19 cellular contexts compared by ENCODE assay signal in genomic region chr15:36363335-36363734, GRCh38.
DNase-seq lines count a peak whose midpoint lies in the region; FAIRE-seq and TF ChIP-seq lines count a peak whose summit lies in the region.
"Had no signal": no experiment of that assay in that cellular context is flagged by ENCODE, and none has a peak within 500 bp of the region (broad histone marks: within the 10 kb centered on the region; RNA-seq: fewer than 3 reads in every experiment).

No MANE protein-coding gene starts in this region.

- no TSS peak for BruUV-seq in PC-9 (replicated peaks; lab: Mats Ljungman, UMichigan)

- peaks cover 12% of the 10 kb centered on the region for H3K9me3 ChIP-seq in PC-9 (ENCODE audit: insufficient read depth, low read depth)
- H3K9me3 ChIP-seq: BLaER1, body of pancreas had no signal

- DNase-seq in COLO829 (ENCODE audit: low spot score) (peak; percentile 11), HTR-8/SVneo (ENCODE audit: insufficient read length, low spot score) (no peak), choroid plexus epithelial cell (ENCODE audit: low read depth) (peak; percentile 81), myocyte (ENCODE audit: low read depth) (peak; percentile 72), NCI-H526 treated with DMSO at 0.1 percent for 48 hours (lab: John Stamatoyannopoulos, UW) (no peak), GDM1 (lab: John Stamatoyannopoulos, UW) (no peak), RCC 7860 (ENCODE audit: low spot score) (no peak), PC-9 (no peak)
- DNase-seq: activated CD4-positive, CD25-positive, alpha-beta regulatory T cell; activated CD8-positive, alpha-beta memory T cell treated with anti-CD3 and anti-CD28 coated beads, Interleukin-2, amount 10 ng/mL, durations not matched to agents 7 days and 5 days; DMS79; GOT3; hippocampal formation; kidney glomerular epithelial cell; MV-4-11; NCI-H82; T-helper 1 cell had no signal

- no peak overlapping the region for H2AFZ ChIP-seq in PC-9

- FAIRE-seq in HTR-8/SVneo (lab: Jason Lieb, UNC) (peak; percentile 38), RCC 7860 (lab: Jason Lieb, UNC) (no peak)

- H3K36me3 ChIP-seq in PC-9 (ENCODE audit: low read depth): no peaks in the 10 kb centered on the region
- H3K36me3 ChIP-seq: BLaER1 had no signal

- H3K4me2 ChIP-seq in PC-9: no peak overlapping the region
- H3K4me2 ChIP-seq: BLaER1 had no signal

- no peaks in the 10 kb centered on the region for H3K27me3 ChIP-seq in PC-9 (ENCODE audit: insufficient read depth, low read depth)
- H3K27me3 ChIP-seq: BLaER1, body of pancreas had no signal

- no peaks in the 10 kb centered on the region for H3K9me2 ChIP-seq in PC-9 (ENCODE audit: insufficient read depth)

- intact Hi-C loops in PC-9 (cut with micrococcal nuclease; ENCODE audit: unreplicated experiment): no loop called here

- H4K20me1 ChIP-seq in PC-9 (ENCODE audit: insufficient read depth): no peaks in the 10 kb centered on the region
- H4K20me1 ChIP-seq: BLaER1 had no signal

- H3K4me3 ChIP-seq in choroid plexus epithelial cell (ENCODE audit: low read depth, low read length) (no peak overlapping the region), PC-9 (no peak overlapping the region)
- H3K4me3 ChIP-seq: BLaER1, body of pancreas had no signal

- H3K4me1 ChIP-seq in PC-9 (replicated peaks; ENCODE audit: insufficient read depth): peaks cover 11% of the 10 kb centered on the region; the same call in 1 of the 2 replicates
- H3K4me1 ChIP-seq: body of pancreas had no signal

- no peaks in the 10 kb centered on the region for H3K79me2 ChIP-seq in PC-9 (ENCODE audit: low read depth)

- CTCF ChIA-PET in PC-9 (lab: Charles Lee): no interaction called here

- no peak overlapping the region for H3K27ac ChIP-seq in PC-9
- H3K27ac ChIP-seq: BLaER1, body of pancreas had no signal

- TF ChIP-seq CTCF in choroid plexus epithelial cell (conservative IDR thresholded peaks at IDR 0.05; ENCODE audit: low read depth, low read length) (no peak), PC-9 (conservative IDR thresholded peaks at IDR 0.05) (no peak)

- no peaks in the 10 kb centered on the region for H3F3A ChIP-seq in PC-9 (ENCODE audit: insufficient read depth, low read depth)

- POLR2A ChIA-PET in PC-9 (lab: Charles Lee; ENCODE audit: unreplicated experiment): no interaction called here

Comparison
In these comparisons a context has a peak if more than half of its experiments do, and no peak if none do; other contexts are left out.
1. DNase-seq: peak in COLO829 (single experiment), choroid plexus epithelial cell (single experiment) and myocyte (single experiment); none in HTR-8/SVneo (single experiment), NCI-H526 treated with DMSO at 0.1 percent for 48 hours (single experiment), GDM1 (single experiment), RCC 7860 (single experiment) and PC-9 (0 of 2).